In genomic region chr5:118597448-118597847, GRCh38 we compare ENCODE assay signal across 16 cellular contexts.
DNase-seq lines count a peak whose midpoint lies in the region; ATAC-seq and TF ChIP-seq lines count a peak whose summit lies in the region.
"Had no signal": no experiment of that assay in that cellular context is flagged by ENCODE, and none has a peak within 500 bp of the region (broad histone marks: within the 10 kb centered on the region; RNA-seq: fewer than 3 reads in every experiment).

No MANE protein-coding gene starts in this region.

- H3K36me3 ChIP-seq in mesenchymal stem cell (ENCODE audit: control insufficient read depth in 1 of 2, insufficient read depth in 2 of 2, low read depth in 1 of 2, low read length in 2 of 2) (no peaks in the 10 kb centered on the region), PC-3 (ENCODE audit: low read depth, low read length) (no peaks in the 10 kb centered on the region)

- H3K27ac ChIP-seq in mesenchymal stem cell (ENCODE audit: low read length, poor library complexity, severe bottlenecking) (peak overlapping the region; percentile 19), PC-3 (ENCODE audit: low read length) (no peak overlapping the region)
- H3K27ac ChIP-seq: 22Rv1 had no signal

- TF ChIP-seq CTCF in PC-3 (conservative IDR thresholded peaks at IDR 0.05; ENCODE audit: low read depth, low read length): no peak
- TF ChIP-seq CTCF in CD14-positive monocyte (IDR thresholded peaks at IDR 0.05): no peak

- no peaks in the 10 kb centered on the region for H3K79me1 ChIP-seq in mesenchymal stem cell (replicated peaks; ENCODE audit: low read length, poor library complexity, severe bottlenecking)

- H3K27me3 Mint-ChIP-seq in CD14-positive monocyte (ENCODE audit: low read depth in 3 of 3): no peaks in the 10 kb centered on the region

- no peak for ATAC-seq in PC-3
- no peak for ATAC-seq in GM18520 (IDR thresholded peaks at IDR 0.05; ENCODE audit: unreplicated experiment)
- ATAC-seq: CD8-positive, alpha-beta T cell; Panc1 had no signal

- H3K4me3 ChIP-seq in mesenchymal stem cell (ENCODE audit: insufficient read depth in 1 of 2, low read depth in 1 of 2, low read length in 2 of 2): no peak overlapping the region
- H3K4me3 ChIP-seq in PC-3 (ENCODE audit: low read length): no peak overlapping the region

- no peak overlapping the region for H3K23ac ChIP-seq in mesenchymal stem cell (ENCODE audit: low read length in 2 of 2)

- H3K4me1 ChIP-seq in mesenchymal stem cell (ENCODE audit: control insufficient read depth, insufficient read depth, low read depth, low read length) (no peaks in the 10 kb centered on the region), PC-3 (ENCODE audit: insufficient read depth, low read length) (no peaks in the 10 kb centered on the region)

- H2BK5ac ChIP-seq in mesenchymal stem cell (ENCODE audit: low read depth, low read length, poor library complexity, severe bottlenecking): no peak overlapping the region

- no peak overlapping the region for H3K18ac ChIP-seq in mesenchymal stem cell (ENCODE audit: low read depth in 1 of 2, low read length in 2 of 2)

- H3K4ac ChIP-seq in mesenchymal stem cell (ENCODE audit: low read depth in 1 of 2, low read length in 2 of 2): no peak overlapping the region

- H4K91ac ChIP-seq in mesenchymal stem cell (ENCODE audit: low read length): no peak overlapping the region

- no peaks in the 10 kb centered on the region for H3K9me2 ChIP-seq in PC-3 (replicated peaks; ENCODE audit: low read length)

- no peak overlapping the region for H3K9ac ChIP-seq in mesenchymal stem cell (ENCODE audit: low read length)
- H3K9ac ChIP-seq in PC-3 (ENCODE audit: low read length): no peak overlapping the region

- no TSS peak for BruUV-seq in PC-3 (replicated peaks; lab: Mats Ljungman, UMichigan)

- 65% methylated on average over 2 of the region's 2 CpGs for WGBS in mesenchymal stem cell

- H3K9me3 ChIP-seq in mesenchymal stem cell (ENCODE audit: control insufficient read depth, low read length) (no peaks in the 10 kb centered on the region), PC-3 (ENCODE audit: low read length) (no peaks in the 10 kb centered on the region)

- H3F3A ChIP-seq in PC-3 (ENCODE audit: low read length, unreplicated experiment): no peaks in the 10 kb centered on the region

- H3K27me3 ChIP-seq in mesenchymal stem cell (ENCODE audit: control insufficient read depth in 1 of 2, insufficient read depth in 1 of 2, low read length in 2 of 2) (no peaks in the 10 kb centered on the region), PC-3 (ENCODE audit: low read length) (no peaks in the 10 kb centered on the region)

- H3K4me2 ChIP-seq in mesenchymal stem cell (ENCODE audit: low read length, poor library complexity, severe bottlenecking) (no peak overlapping the region), PC-3 (ENCODE audit: low read length) (no peak overlapping the region)

- intact Hi-C loops in PC-3 (cut with micrococcal nuclease): no loop called here
- intact Hi-C loops in CD14-positive monocyte (cut with micrococcal nuclease): no loop called here

- H3K4me1 Mint-ChIP-seq in CD14-positive monocyte: no peaks in the 10 kb centered on the region

- H4K20me1 ChIP-seq in PC-3 (ENCODE audit: low read length): no peaks in the 10 kb centered on the region

- no peaks in the 10 kb centered on the region for H3K36me3 Mint-ChIP-seq in CD14-positive monocyte
- H3K36me3 Mint-ChIP-seq: CD8-positive, alpha-beta T cell had no signal

- H3K9me3 Mint-ChIP-seq in CD14-positive monocyte: no peaks in the 10 kb centered on the region
- H3K9me3 Mint-ChIP-seq: CD8-positive, alpha-beta T cell had no signal

- no peak overlapping the region for H2BK120ac ChIP-seq in mesenchymal stem cell (ENCODE audit: low read depth, low read length)

- H4K8ac ChIP-seq in mesenchymal stem cell (ENCODE audit: low read length): no peak overlapping the region

- no peaks in the 10 kb centered on the region for H3K79me2 ChIP-seq in PC-3 (ENCODE audit: low read length)

- H2BK15ac ChIP-seq in mesenchymal stem cell (ENCODE audit: low read depth, poor library complexity, severe bottlenecking): no peak overlapping the region

- peak; percentile 9 for DNase-seq in DMS 273 (lab: John Stamatoyannopoulos, UW; ENCODE audit: unreplicated experiment)
- no peak for DNase-seq in DMS 273 treated with DMSO at 0.1 percent for 48 hours (lab: John Stamatoyannopoulos, UW)
- peak; percentile 50 for DNase-seq in COR-L47 (lab: John Stamatoyannopoulos, UW)
- peak; percentile 89 for DNase-seq in NCI-H69 (lab: John Stamatoyannopoulos, UW)
- DNase-seq in mesenchymal stem cell: no peak
- DNase-seq in PC-3: no peak
- DNase-seq in CD14-positive monocyte (ENCODE audit: low spot score): no peak
- DNase-seq: CD8-positive, alpha-beta T cell; EL; MM.1S; NCI-H1092 treated with DMSO at 0.1 percent for 48 hours; NCI-H2029 treated with DMSO at 0.1 percent for 48 hours; NCI-H82 had no signal

- no peak overlapping the region for H3K14ac ChIP-seq in mesenchymal stem cell (ENCODE audit: low read length in 2 of 2)

- H2AFZ ChIP-seq in mesenchymal stem cell (ENCODE audit: low read depth, low read length) (no peak overlapping the region), PC-3 (ENCODE audit: low read length) (no peak overlapping the region)

- H3K27ac Mint-ChIP-seq in CD14-positive monocyte: no peak overlapping the region
- H3K27ac Mint-ChIP-seq: CD8-positive, alpha-beta T cell had no signal

- POLR2A ChIA-PET in PC-3 (lab: Charles Lee; ENCODE audit: unreplicated experiment): no interaction called here

- CTCF ChIA-PET in PC-3 (lab: Charles Lee): no interaction called here

- H2AK5ac ChIP-seq in mesenchymal stem cell (ENCODE audit: low read length, severe bottlenecking): no peak overlapping the region

- no peak overlapping the region for H3K4me3 Mint-ChIP-seq in CD14-positive monocyte
- H3K4me3 Mint-ChIP-seq: CD8-positive, alpha-beta T cell had no signal

- no peak overlapping the region for H2BK12ac ChIP-seq in mesenchymal stem cell (ENCODE audit: low read length in 2 of 2)

Comparison
In these comparisons a context has a peak if more than half of its experiments do, and no peak if none do; other contexts are left out.
1. DNase-seq: peak in DMS 273 (single experiment), COR-L47 (single experiment) and NCI-H69 (single experiment); none in DMS 273 treated with DMSO at 0.1 percent for 48 hours (single experiment), mesenchymal stem cell (single experiment), PC-3 (single experiment) and CD14-positive monocyte (single experiment).